In the genomic region with DNA sequence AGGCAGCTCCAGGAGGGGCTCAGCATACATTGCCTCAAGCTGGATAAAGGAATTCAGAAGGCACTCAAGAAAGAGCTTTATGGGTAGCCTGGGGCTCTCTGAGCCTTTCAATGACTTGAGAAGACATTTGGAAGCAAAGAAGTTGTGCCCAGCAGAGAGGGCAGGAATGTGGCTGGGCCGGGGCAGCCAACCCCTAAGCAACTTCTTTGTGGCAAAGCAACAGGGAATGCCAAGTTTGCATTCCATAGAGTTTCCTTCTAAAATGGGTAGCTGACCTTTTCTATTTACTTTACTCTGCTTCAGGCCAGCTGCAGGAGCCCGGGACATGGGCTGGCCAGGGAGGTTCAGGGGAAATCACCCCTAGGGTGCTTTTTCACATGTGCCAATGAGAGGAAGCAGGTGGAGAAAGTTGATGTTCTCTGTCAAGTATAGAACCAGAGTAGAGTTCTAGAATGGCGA, we compare ENCODE assay signal across 1 cellular context.
TF ChIP-seq lines count a peak whose summit lies in the region.

No MANE protein-coding gene starts in this region.

TF ChIP-seq in endothelial cell of umbilical vein, 7 proteins besides CTCF, POLR2A, EP300 and RAD21:
- TF ChIP-seq GATA2 (IDR thresholded peaks at IDR 0.05; ENCODE audit: insufficient read depth, insufficient read length, low read depth, low read length) (no peak), POLR2AphosphoS5 (IDR thresholded peaks at IDR 0.05; ENCODE audit: insufficient read depth, low read depth, low read length) (no peak), EZH2 (IDR thresholded peaks at IDR 0.05; ENCODE audit: borderline replicate concordance, low read depth, low read length, severe bottlenecking) (no peak), MAX (IDR thresholded peaks at IDR 0.05; ENCODE audit: insufficient read depth, insufficient read length) (no peak), FOS (IDR thresholded peaks at IDR 0.05; ENCODE audit: borderline replicate concordance, insufficient read depth, low read length) (no peak), MYC (IDR thresholded peaks at IDR 0.05; ENCODE audit: low read depth, low read length) (no peak), JUN (IDR thresholded peaks at IDR 0.05; ENCODE audit: borderline replicate concordance, insufficient read depth, insufficient read length, low read depth) (no peak)
